Comparison of ENCODE assay signal across 7 cellular contexts in genomic region chr12:106687652-106688051, GRCh38.
"Had no signal": no experiment of that assay in that cellular context is flagged by ENCODE, and none has a peak within 500 bp of the region (broad histone marks: within the 10 kb centered on the region; RNA-seq: fewer than 3 reads in every experiment).

No MANE protein-coding gene starts in this region.

- H3K27ac ChIP-seq: HL-60 had no signal

- FAIRE-seq: HepG2, HTR-8/SVneo, K562 had no signal

- ATAC-seq: HepG2, K562 had no signal

- DNase-seq: IMR-90, KBM-7, KG1 had no signal

- H3K4me3 ChIP-seq: K562 had no signal
